ENCODE assay signal across 18 cellular contexts in genomic region chr12:88600272-88600671, GRCh38. TPM values are rescaled to one million over a fixed set of nuclear protein-coding genes. Genes with fewer than 3 reads are reported as not detected.
DNase-seq lines count a peak whose midpoint lies in the region; ATAC-seq, FAIRE-seq and TF ChIP-seq lines count a peak whose summit lies in the region.
"Had no signal": no experiment of that assay in that cellular context is flagged by ENCODE, and none has a peak within 500 bp of the region (broad histone marks: within the 10 kb centered on the region; RNA-seq: fewer than 3 reads in every experiment).

No MANE protein-coding gene starts in this region.

- TF ChIP-seq CTCF in AG09309 (IDR thresholded peaks at IDR 0.05; ENCODE audit: control insufficient read depth, insufficient read depth, low read depth, low read length, missing control alignments) (no peak), astrocyte (IDR thresholded peaks at IDR 0.05; ENCODE audit: insufficient read depth, low read depth, low read length) (no peak), MM.1S (IDR thresholded peaks at IDR 0.05; ENCODE audit: low read length) (no peak)

- H3K9ac ChIP-seq in astrocyte (ENCODE audit: low read length): no peak overlapping the region
- no peak overlapping the region for H3K9ac ChIP-seq in MM.1S (ENCODE audit: low read length)
- H3K9ac ChIP-seq: BLaER1 had no signal

- H3K27me3 Mint-ChIP-seq in astrocyte (ENCODE audit: low read depth, unreplicated experiment): no peaks in the 10 kb centered on the region
- no peaks in the 10 kb centered on the region for H3K27me3 Mint-ChIP-seq in naive thymus-derived CD4-positive, alpha-beta T cell
- H3K27me3 Mint-ChIP-seq: dendritic cell treated with granulocyte-macrophage colony-stimulating factor and Interleukin-4, amounts not matched to agents 40 ng/mL and 50 ng/mL, for 4 days; stimulated activated naive CD8-positive, alpha-beta T cell treated with anti-CD3 and anti-CD28 coated beads, Interleukin-15, amount 100 ng/mL, for 72 hours had no signal

- H3K79me2 ChIP-seq in astrocyte (ENCODE audit: insufficient read depth, low read length): no peaks in the 10 kb centered on the region
- H3K79me2 ChIP-seq in MM.1S (ENCODE audit: low read length): no peaks in the 10 kb centered on the region

- no peak overlapping the region for H3K27ac Mint-ChIP-seq in astrocyte (ENCODE audit: unreplicated experiment)
- no peak overlapping the region for H3K27ac Mint-ChIP-seq in naive thymus-derived CD4-positive, alpha-beta T cell
- H3K27ac Mint-ChIP-seq: dendritic cell treated with granulocyte-macrophage colony-stimulating factor and Interleukin-4, amounts not matched to agents 40 ng/mL and 50 ng/mL, for 4 days; mesothelial cell of epicardium; stimulated activated naive CD8-positive, alpha-beta T cell treated with anti-CD3 and anti-CD28 coated beads, Interleukin-15, amount 100 ng/mL, for 72 hours had no signal

- H3K36me3 ChIP-seq in astrocyte (ENCODE audit: insufficient read depth, low read length) (no peaks in the 10 kb centered on the region), MM.1S (replicated peaks; ENCODE audit: insufficient read depth, low read length) (no peaks in the 10 kb centered on the region)
- H3K36me3 ChIP-seq in naive thymus-derived CD4-positive, alpha-beta T cell (ENCODE audit: control insufficient read depth in 2 of 3, insufficient read depth in 3 of 3, low read length in 3 of 3): no peaks in the 10 kb centered on the region
- H3K36me3 ChIP-seq: BLaER1, gastrocnemius medialis, ovary had no signal

- no peaks in the 10 kb centered on the region for H4K20me1 ChIP-seq in astrocyte (ENCODE audit: insufficient read depth, low read length)
- H4K20me1 ChIP-seq in MM.1S (ENCODE audit: insufficient read depth, low read length): no peaks in the 10 kb centered on the region
- H4K20me1 ChIP-seq: BLaER1 had no signal

- H3K4me1 ChIP-seq in astrocyte (ENCODE audit: insufficient read depth, low read length): no peaks in the 10 kb centered on the region
- H3K4me1 ChIP-seq in naive thymus-derived CD4-positive, alpha-beta T cell (ENCODE audit: control insufficient read depth in 2 of 2, insufficient read depth in 2 of 2, low read length in 2 of 2): no peaks in the 10 kb centered on the region
- no peaks in the 10 kb centered on the region for H3K4me1 ChIP-seq in MM.1S (ENCODE audit: low read length)
- H3K4me1 ChIP-seq: BLaER1, gastrocnemius medialis had no signal

- no peaks in the 10 kb centered on the region for H3F3A ChIP-seq in MM.1S (ENCODE audit: insufficient read depth, low read length)

- peaks cover 1% of the 10 kb centered on the region for H3K9me3 Mint-ChIP-seq in astrocyte (ENCODE audit: unreplicated experiment)
- peaks cover 0 to 5% (median 0%) of the 10 kb centered on the region in 11 donors for H3K9me3 Mint-ChIP-seq in naive thymus-derived CD4-positive, alpha-beta T cell
- H3K9me3 Mint-ChIP-seq: stimulated activated naive CD8-positive, alpha-beta T cell treated with anti-CD3 and anti-CD28 coated beads, Interleukin-15, amount 100 ng/mL, for 72 hours had no signal

- CTCF ChIA-PET in naive thymus-derived CD4-positive, alpha-beta T cell (lab: Charles Lee): no interaction called here

- POLR2A ChIA-PET in naive thymus-derived CD4-positive, alpha-beta T cell (lab: Charles Lee): no interaction called here

- DNase-seq in AG09309 (ENCODE audit: low read depth) (peak; percentile 56), HK-2 (ENCODE audit: unreplicated experiment) (peak; percentile 7), astrocyte (ENCODE audit: low read depth) (peak; percentile 89), foreskin melanocyte (peak; percentile 90), MM.1S (no peak), HuH-7.5 (ENCODE audit: low spot score) (no peak), hippocampal formation (lab: John Stamatoyannopoulos, UW) (no peak)
- DNase-seq in naive thymus-derived CD4-positive, alpha-beta T cell: no peak
- DNase-seq: activated CD4-positive, alpha-beta T cell treated with anti-CD3 and anti-CD28 coated beads, Interleukin-2, amount 50 U/mL, for 48 hours; gastrocnemius medialis; ovary; SHP77 treated with DMSO at 0.1 percent for 48 hours; stimulated activated naive CD8-positive, alpha-beta T cell treated with anti-CD3 and anti-CD28 coated beads, Interleukin-15, amount 100 ng/mL, for 72 hours had no signal

- H2AFZ ChIP-seq in astrocyte (ENCODE audit: low read depth, low read length): peak overlapping the region; percentile 8
- no peak overlapping the region for H2AFZ ChIP-seq in MM.1S (ENCODE audit: low read length)

- ATAC-seq in naive thymus-derived CD4-positive, alpha-beta T cell: no peak
- ATAC-seq: gastrocnemius medialis; stimulated activated naive CD8-positive, alpha-beta T cell treated with anti-CD3 and anti-CD28 coated beads, Interleukin-15, amount 100 ng/mL, for 72 hours had no signal

- H3K27ac ChIP-seq in astrocyte (ENCODE audit: low read depth, low read length) (no peak overlapping the region), MM.1S (ENCODE audit: low read length) (no peak overlapping the region)
- H3K27ac ChIP-seq in naive thymus-derived CD4-positive, alpha-beta T cell (ENCODE audit: low read depth, low read length): no peak overlapping the region
- H3K27ac ChIP-seq: BLaER1, gastrocnemius medialis, ovary had no signal

- no peaks in the 10 kb centered on the region for H3K36me3 Mint-ChIP-seq in astrocyte (ENCODE audit: low read depth, unreplicated experiment)
- H3K36me3 Mint-ChIP-seq in naive thymus-derived CD4-positive, alpha-beta T cell: no peaks in the 10 kb centered on the region
- H3K36me3 Mint-ChIP-seq: mesothelial cell of epicardium had no signal

- intact Hi-C loops in naive thymus-derived CD4-positive, alpha-beta T cell (cut with micrococcal nuclease): no loop called here

- H3K4me2 ChIP-seq in astrocyte (ENCODE audit: low read length): no peak overlapping the region
- H3K4me2 ChIP-seq in MM.1S (ENCODE audit: low read depth, low read length): no peak overlapping the region
- H3K4me2 ChIP-seq: BLaER1, smooth muscle cell had no signal

- no peak overlapping the region for H3K4me3 Mint-ChIP-seq in astrocyte (ENCODE audit: unreplicated experiment)
- H3K4me3 Mint-ChIP-seq in naive thymus-derived CD4-positive, alpha-beta T cell: no peak overlapping the region
- H3K4me3 Mint-ChIP-seq: dendritic cell treated with granulocyte-macrophage colony-stimulating factor and Interleukin-4, amounts not matched to agents 40 ng/mL and 50 ng/mL, for 4 days; mesothelial cell of epicardium; stimulated activated naive CD8-positive, alpha-beta T cell treated with anti-CD3 and anti-CD28 coated beads, Interleukin-15, amount 100 ng/mL, for 72 hours had no signal

- peak; percentile 96 for FAIRE-seq in astrocyte (lab: Jason Lieb, UNC)
- FAIRE-seq: islet of Langerhans had no signal

- H3K9me2 ChIP-seq in MM.1S (replicated peaks; ENCODE audit: insufficient read depth, low read length): no peaks in the 10 kb centered on the region

- peaks cover 6% of the 10 kb centered on the region for H3K4me1 Mint-ChIP-seq in astrocyte (ENCODE audit: low read depth, unreplicated experiment)
- H3K4me1 Mint-ChIP-seq in naive thymus-derived CD4-positive, alpha-beta T cell: no peaks in the 10 kb centered on the region
- H3K4me1 Mint-ChIP-seq: mesothelial cell of epicardium; stimulated activated naive CD8-positive, alpha-beta T cell treated with anti-CD3 and anti-CD28 coated beads, Interleukin-15, amount 100 ng/mL, for 72 hours had no signal

- no peaks in the 10 kb centered on the region for H3K9me3 ChIP-seq in astrocyte (ENCODE audit: insufficient read depth, low read depth, low read length)
- no peaks in the 10 kb centered on the region for H3K9me3 ChIP-seq in naive thymus-derived CD4-positive, alpha-beta T cell (ENCODE audit: control insufficient read depth in 2 of 3, low read length in 3 of 3)
- no peaks in the 10 kb centered on the region for H3K9me3 ChIP-seq in MM.1S (replicated peaks; ENCODE audit: insufficient read depth, low read length)
- H3K9me3 ChIP-seq: BLaER1, gastrocnemius medialis, ovary had no signal

- no peaks in the 10 kb centered on the region for H3K27me3 ChIP-seq in astrocyte (ENCODE audit: insufficient read depth, low read length)
- H3K27me3 ChIP-seq in naive thymus-derived CD4-positive, alpha-beta T cell (ENCODE audit: control insufficient read depth in 2 of 2, insufficient read depth in 2 of 2, low read length in 2 of 2): no peaks in the 10 kb centered on the region
- no peaks in the 10 kb centered on the region for H3K27me3 ChIP-seq in MM.1S (replicated peaks; ENCODE audit: insufficient read depth, low read length)
- H3K27me3 ChIP-seq: BLaER1, gastrocnemius medialis, ovary had no signal

- no peak overlapping the region for H3K4me3 ChIP-seq in AG09309 (ENCODE audit: control insufficient read depth, low read depth, low read length)
- no peak overlapping the region for H3K4me3 ChIP-seq in astrocyte (ENCODE audit: insufficient read depth, low read depth, low read length)
- no peak overlapping the region for H3K4me3 ChIP-seq in naive thymus-derived CD4-positive, alpha-beta T cell (ENCODE audit: low read length)
- H3K4me3 ChIP-seq in MM.1S (ENCODE audit: low read length): no peak overlapping the region
- H3K4me3 ChIP-seq: BLaER1, gastrocnemius medialis, ovary, smooth muscle cell had no signal

RNA-seq across cellular contexts. Expression of gene KITLG, which starts 20.0 kb away (rescaled TPM):
- total RNA-seq in astrocyte: 15.9 and 21.7 TPM in 2 replicates
- under 1 TPM in 2 of 5 experiments, not detected in 3; 0.05 to 0.24 TPM for total RNA-seq in naive thymus-derived CD4-positive, alpha-beta T cell
- polyA plus RNA-seq in naive thymus-derived CD4-positive, alpha-beta T cell: not detected

Comparison
In these comparisons a context has a peak if more than half of its experiments do, and no peak if none do; other contexts are left out.
1. DNase-seq: peak in AG09309 (single experiment), HK-2 (single experiment), astrocyte (single experiment) and foreskin melanocyte (single experiment); none in naive thymus-derived CD4-positive, alpha-beta T cell (0 of 9), MM.1S (single experiment), HuH-7.5 (single experiment) and hippocampal formation (0 of 2).
2. RNA of gene KITLG, which starts 20.0 kb away (total RNA-seq): 15.9 to 21.7 TPM in astrocyte; 0.05 to 0.24 TPM in naive thymus-derived CD4-positive, alpha-beta T cell; every median in the first group is over 10 times any median in the second.